In genomic region chr11:44939673-44940072, GRCh38 we compare ENCODE assay signal across 13 cellular contexts. TPM values are rescaled to one million over a fixed set of nuclear protein-coding genes. Genes with fewer than 3 reads are reported as not detected.
DNase-seq lines count a peak whose midpoint lies in the region; TF ChIP-seq lines count a peak whose summit lies in the region.
"Had no signal": no experiment of that assay in that cellular context is flagged by ENCODE, and none has a peak within 500 bp of the region (broad histone marks: within the 10 kb centered on the region; RNA-seq: fewer than 3 reads in every experiment).

No MANE protein-coding gene starts in this region.

- H3K4me3 ChIP-seq in OCI-LY3 (ENCODE audit: low read length) (no peak overlapping the region), neutrophil (ENCODE audit: low read depth in 1 of 2, low read length in 1 of 2) (peak overlapping the region in 1 of 2 experiments; percentile 4)
- H3K4me3 ChIP-seq: skin epidermis had no signal

- no peak overlapping the region for H3K27ac ChIP-seq in OCI-LY3 (ENCODE audit: low read length)
- H3K27ac ChIP-seq in neutrophil, result peak overlapping the region; percentile 64

- H3K9ac ChIP-seq in OCI-LY3 (ENCODE audit: low read length), result peak overlapping the region; percentile 7; the same call in 1 of the 2 replicates

- H3K27me3 ChIP-seq in OCI-LY3 (ENCODE audit: low read depth, low read length) (no peaks in the 10 kb centered on the region), neutrophil (no peaks in the 10 kb centered on the region)

- no peak overlapping the region for H2AFZ ChIP-seq in OCI-LY3 (ENCODE audit: low read depth, low read length)

- peak; percentile 69 for DNase-seq in G401 (ENCODE audit: low spot score)
- peak; percentile 12 to 24 for DNase-seq in erythroblast (lab: John Stamatoyannopoulos, UW)
- no peak for DNase-seq in NCI-H1105 treated with DMSO at 0.1 percent for 48 hours (lab: John Stamatoyannopoulos, UW)
- no peak for DNase-seq in head of caudate nucleus
- DNase-seq in retina, result no peak
- DNase-seq in NCI-H2081 treated with DMSO at 0.1 percent for 48 hours (lab: John Stamatoyannopoulos, UW), result no peak
- DNase-seq: activated CD8-positive, alpha-beta memory T cell treated with anti-CD3 and anti-CD28 coated beads, Interleukin-2, amount 10 ng/mL, durations not matched to agents 7 days and 5 days; kidney; SHP77; stimulated activated naive CD4-positive, alpha-beta T cell had no signal

- H3K4me2 ChIP-seq in OCI-LY3 (ENCODE audit: low read length), result peak overlapping the region; percentile 20; the same call in 1 of the 2 replicates

- H3K9me3 ChIP-seq in OCI-LY3 (ENCODE audit: insufficient read depth, low read length), result no peaks in the 10 kb centered on the region
- no peaks in the 10 kb centered on the region for H3K9me3 ChIP-seq in neutrophil

- H3K79me2 ChIP-seq in OCI-LY3 (ENCODE audit: low read length), result peaks cover 52% of the 10 kb centered on the region

- TF ChIP-seq CTCF in OCI-LY3 (IDR thresholded peaks at IDR 0.05; ENCODE audit: low read depth, low read length) (peak; percentile 34), neutrophil (IDR thresholded peaks at IDR 0.05) (no peak)

- H3K36me3 ChIP-seq in OCI-LY3 (replicated peaks; ENCODE audit: low read depth, low read length), result peaks cover 53% of the 10 kb centered on the region
- peaks cover 81% of the 10 kb centered on the region for H3K36me3 ChIP-seq in neutrophil

- H3K4me1 ChIP-seq in OCI-LY3 (ENCODE audit: low read length) (peaks cover 75% of the 10 kb centered on the region), neutrophil (ENCODE audit: control insufficient read depth in 1 of 2, insufficient read depth in 1 of 2, low read depth in 1 of 2, low read length in 1 of 2) (peaks cover 58 to 64% of the 10 kb centered on the region in 2 experiments)

- TF ChIP-seq POLR2A in erythroblast (IDR thresholded peaks at IDR 0.05; ENCODE audit: low read length), result no peak

- in situ Hi-C loops in G401 (cut with HindIII; ENCODE audit: low sequenced_read_pairs), result no loop called here

- intact Hi-C loops in head of caudate nucleus (cut with DNase I), result loop anchor here (10.0 kb wide), 1 partner anchor 355 kb away; no protein-coding TSS in a partner anchor

- H4K20me1 ChIP-seq in OCI-LY3 (ENCODE audit: insufficient read depth, low read length), result peaks cover 2% of the 10 kb centered on the region; the same call in 1 of the 2 replicates

RNA-seq across cellular contexts. Expression of gene TP53I11, which starts 11.0 kb away (rescaled TPM):
- 136 and 146 TPM in 2 replicates for total RNA-seq in G401 (2014; rRNA removed; shearing (Covaris generic))

Comparison
In these comparisons a context has a peak if more than half of its experiments do, and no peak if none do; other contexts are left out.
1. DNase-seq: peak in G401 (single experiment) and erythroblast (2 of 2); none in NCI-H1105 treated with DMSO at 0.1 percent for 48 hours (single experiment), head of caudate nucleus (0 of 42), retina (single experiment) and NCI-H2081 treated with DMSO at 0.1 percent for 48 hours (single experiment).